28 cellular contexts compared by ENCODE assay signal in genomic region chr22:37553725-37554124, GRCh38. TPM values are rescaled to one million over a fixed set of nuclear protein-coding genes. Genes with fewer than 3 reads are reported as not detected.
"Had no signal": no experiment of that assay in that cellular context is flagged by ENCODE, and none has a peak within 500 bp of the region (broad histone marks: within the 10 kb centered on the region; RNA-seq: fewer than 3 reads in every experiment).

No MANE protein-coding gene starts in this region.

- H3K27ac Mint-ChIP-seq: activated CD4-positive, alpha-beta memory T cell treated with anti-CD3 and anti-CD28 coated beads for 36 hours; activated CD4-positive, alpha-beta T cell treated with anti-CD3 and anti-CD28 coated beads for 36 hours; activated naive CD4-positive, alpha-beta T cell treated with anti-CD3 and anti-CD28 coated beads for 36 hours; activated naive CD8-positive, alpha-beta T cell treated with anti-CD3 and anti-CD28 coated beads, Interleukin-2, amount 10 ng/mL, durations not matched to agents 7 days and 5 days; activated T-cell treated with anti-CD3 and anti-CD28 coated beads, Interleukin-2, amount 50 U/mL, for 72 hours; effector memory CD8-positive, alpha-beta T cell; stimulated activated naive B cell treated with anti-CD40 and anti-IgM and Interleukin-4, amounts not matched to agents 10 μg/mL and 1 μg/mL and 100 μg/mL, for 72 hours; T-helper 1 cell treated with Interleukin-12 subunit alpha and Interleukin-12 subunit beta and Interleukin-4 antibody, amounts not matched to agents 30 μg/mL and 1 μg/mL, for 36 hours; WTC11 had no signal

- H3K27ac ChIP-seq: colonic mucosa, pancreas, right lobe of liver, testis had no signal

- H3K79me2 ChIP-seq: hepatocyte had no signal

- H3K36me3 ChIP-seq: colonic mucosa, pancreas, right lobe of liver, upper lobe of left lung had no signal

- H3K4me1 ChIP-seq: colonic mucosa had no signal

- H3K4me3 ChIP-seq: colonic mucosa, dorsolateral prefrontal cortex, hepatocyte, pancreas, right lobe of liver, skin epidermis, testis, upper lobe of left lung had no signal

- H3K4me3 Mint-ChIP-seq: activated CD4-positive, alpha-beta memory T cell treated with anti-CD3 and anti-CD28 coated beads for 36 hours; activated CD4-positive, alpha-beta T cell treated with anti-CD3 and anti-CD28 coated beads for 36 hours; activated naive CD4-positive, alpha-beta T cell treated with anti-CD3 and anti-CD28 coated beads for 36 hours; activated naive CD8-positive, alpha-beta T cell treated with anti-CD3 and anti-CD28 coated beads, Interleukin-2, amount 10 ng/mL, durations not matched to agents 7 days and 5 days; activated T-cell treated with anti-CD3 and anti-CD28 coated beads, Interleukin-2, amount 50 U/mL, for 72 hours; effector memory CD8-positive, alpha-beta T cell; stimulated activated naive B cell treated with anti-CD40 and anti-IgM and Interleukin-4, amounts not matched to agents 10 μg/mL and 1 μg/mL and 100 μg/mL, for 72 hours; T-helper 1 cell treated with Interleukin-12 subunit alpha and Interleukin-12 subunit beta and Interleukin-4 antibody, amounts not matched to agents 30 μg/mL and 1 μg/mL, for 36 hours; WTC11 had no signal

- H2AFZ ChIP-seq: hepatocyte had no signal

- ATAC-seq: activated CD4-positive, alpha-beta T cell treated with anti-CD3 and anti-CD28 coated beads for 36 hours; activated T-cell treated with anti-CD3 and anti-CD28 coated beads, Interleukin-2, amount 50 U/mL, for 72 hours; effector memory CD8-positive, alpha-beta T cell; esophagus mucosa; pancreas; right lobe of liver; stimulated activated naive B cell treated with anti-CD40 and anti-IgM and Interleukin-4, amounts not matched to agents 10 μg/mL and 1 μg/mL and 100 μg/mL, for 72 hours; WTC11 had no signal

- H3K4me1 Mint-ChIP-seq: activated CD4-positive, alpha-beta T cell treated with anti-CD3 and anti-CD28 coated beads for 36 hours had no signal

- H3K27me3 ChIP-seq: colonic mucosa, dorsolateral prefrontal cortex, hepatocyte, pancreas, right lobe of liver, testis, upper lobe of left lung had no signal

- FAIRE-seq: bronchial epithelial cell, endothelial cell of umbilical vein, pancreas had no signal

- H3K9me3 ChIP-seq: colonic mucosa, pancreas, right lobe of liver, testis, upper lobe of left lung had no signal

- DNase-seq: activated CD4-positive, alpha-beta memory T cell treated with anti-CD3 and anti-CD28 coated beads for 36 hours; activated CD4-positive, alpha-beta T cell treated with anti-CD3 and anti-CD28 coated beads for 36 hours; activated effector memory CD4-positive, alpha-beta T cell treated with Interleukin-2 at 50 U/mL for 16 hours; activated naive CD4-positive, alpha-beta T cell treated with anti-CD3 and anti-CD28 coated beads for 36 hours; activated naive CD8-positive, alpha-beta T cell treated with anti-CD3 and anti-CD28 coated beads, Interleukin-2, amount 10 ng/mL, durations not matched to agents 7 days and 5 days; activated T-cell treated with anti-CD3 and anti-CD28 coated beads, Interleukin-2, amount 50 U/mL, for 72 hours; amniotic stem cell; colonic mucosa; dorsolateral prefrontal cortex; effector memory CD8-positive, alpha-beta T cell; foreskin melanocyte; pancreas; right lobe of liver; stimulated activated CD4-positive, alpha-beta T cell treated with anti-CD3 and anti-CD28 coated beads, Interleukin-2, amount 100 ng/mL, for 24 hours; stimulated activated naive B cell treated with anti-CD40 and anti-IgM and Interleukin-4, amounts not matched to agents 10 μg/mL and 1 μg/mL and 100 μg/mL, for 72 hours; T1000; testis; upper lobe of left lung had no signal

- H3K36me3 Mint-ChIP-seq: activated CD4-positive, alpha-beta memory T cell treated with anti-CD3 and anti-CD28 coated beads for 36 hours; activated naive CD8-positive, alpha-beta T cell treated with anti-CD3 and anti-CD28 coated beads, Interleukin-2, amount 10 ng/mL, durations not matched to agents 7 days and 5 days; stimulated activated naive B cell treated with anti-CD40 and anti-IgM and Interleukin-4, amounts not matched to agents 10 μg/mL and 1 μg/mL and 100 μg/mL, for 72 hours; WTC11 had no signal

- H3K9me3 Mint-ChIP-seq: activated CD4-positive, alpha-beta memory T cell treated with anti-CD3 and anti-CD28 coated beads for 36 hours; activated naive CD4-positive, alpha-beta T cell treated with anti-CD3 and anti-CD28 coated beads for 36 hours; activated naive CD8-positive, alpha-beta T cell treated with anti-CD3 and anti-CD28 coated beads, Interleukin-2, amount 10 ng/mL, durations not matched to agents 7 days and 5 days; activated T-cell treated with anti-CD3 and anti-CD28 coated beads, Interleukin-2, amount 50 U/mL, for 72 hours; effector memory CD8-positive, alpha-beta T cell; stimulated activated naive B cell treated with anti-CD40 and anti-IgM and Interleukin-4, amounts not matched to agents 10 μg/mL and 1 μg/mL and 100 μg/mL, for 72 hours; T-helper 1 cell treated with Interleukin-12 subunit alpha and Interleukin-12 subunit beta and Interleukin-4 antibody, amounts not matched to agents 30 μg/mL and 1 μg/mL, for 36 hours; WTC11 had no signal

- H3K4me2 ChIP-seq: hepatocyte had no signal

RNA-seq across cellular contexts. Expression of gene LGALS2, which starts 26.2 kb away (rescaled TPM):
- total RNA-seq: activated CD4-positive, alpha-beta memory T cell treated with anti-CD3 and anti-CD28 coated beads for 36 hours; activated CD4-positive, alpha-beta T cell treated with anti-CD3 and anti-CD28 coated beads for 36 hours; activated naive CD4-positive, alpha-beta T cell treated with anti-CD3 and anti-CD28 coated beads for 36 hours; activated naive CD8-positive, alpha-beta T cell treated with anti-CD3 and anti-CD28 coated beads, Interleukin-2, amount 10 ng/mL, durations not matched to agents 7 days and 5 days; activated T-cell treated with anti-CD3 and anti-CD28 coated beads, Interleukin-2, amount 50 U/mL, for 72 hours; bronchial epithelial cell; endothelial cell of umbilical vein; esophagus mucosa; myocyte; pulmonary artery endothelial cell; testis had no signal
- polyA plus RNA-seq: endothelial cell of umbilical vein had no signal

RNA-seq across cellular contexts. Expression of gene CARD10, which starts 34.5 kb away (rescaled TPM):
- total RNA-seq: activated CD4-positive, alpha-beta T cell treated with anti-CD3 and anti-CD28 coated beads for 36 hours; activated naive CD4-positive, alpha-beta T cell treated with anti-CD3 and anti-CD28 coated beads for 36 hours; mononuclear cell had no signal
